1 cellular context compared by ENCODE assay signal in the genomic region with DNA sequence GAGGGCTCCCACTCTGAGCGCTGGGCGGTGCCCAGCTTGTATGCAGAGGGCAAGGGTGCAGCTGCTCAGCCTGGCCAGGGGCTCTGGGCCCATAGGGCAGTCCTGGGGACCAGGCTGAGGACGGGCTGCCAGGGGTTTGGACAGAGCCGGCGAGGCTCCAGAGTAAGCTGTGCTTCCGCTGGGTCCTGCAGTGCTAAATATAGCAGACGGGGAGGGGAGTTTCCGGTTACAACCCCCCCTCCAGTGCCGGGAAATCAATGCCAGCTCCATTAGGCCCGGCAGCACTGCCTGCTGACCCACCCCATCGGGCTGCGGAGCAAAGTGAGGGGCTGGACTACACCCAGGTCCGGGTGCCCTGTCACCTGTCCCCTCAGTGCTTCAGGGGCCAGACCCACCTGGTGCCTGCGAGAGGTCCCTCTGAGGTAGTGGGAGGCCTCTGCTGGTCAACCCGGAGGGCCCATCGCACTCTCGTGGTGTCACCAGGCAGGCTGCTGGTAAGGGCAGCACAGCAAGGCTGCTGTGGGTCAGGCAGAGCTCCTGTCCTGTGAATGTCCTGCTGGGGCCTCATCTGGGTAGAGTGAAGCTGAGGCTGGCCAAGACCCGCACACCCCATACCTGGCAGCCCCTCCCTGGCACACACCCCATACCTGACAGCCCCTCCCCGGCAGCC.
TF ChIP-seq lines count a peak whose summit lies in the region.

No MANE protein-coding gene starts in this region.

TF ChIP-seq in K562, 482 proteins besides CTCF, POLR2A, EP300 and RAD21:
- TF ChIP-seq MEF2A (IDR thresholded peaks at IDR 0.05; ENCODE audit: control insufficient read depth, low read depth, low read length) = 0 out of 2 replicates have a peak, but pooled peaks have one; percentile 43
- 0 out of 2 replicates have a peak, but pooled peaks have one; percentile 40 for TF ChIP-seq MEF2D (tag; conservative IDR thresholded peaks at IDR 0.05; ENCODE audit: low read depth)
- no peak for TF ChIP-seq CBX3 (IDR thresholded peaks at IDR 0.05; ENCODE audit: borderline replicate concordance in 1 of 2, low read length in 2 of 2)
